In genomic region chr10:69346776-69347175, GRCh38 we compare ENCODE assay signal across 16 cellular contexts.
DNase-seq lines count a peak whose midpoint lies in the region; ATAC-seq and TF ChIP-seq lines count a peak whose summit lies in the region.
"Had no signal": no experiment of that assay in that cellular context is flagged by ENCODE, and none has a peak within 500 bp of the region (broad histone marks: within the 10 kb centered on the region; RNA-seq: fewer than 3 reads in every experiment).

No MANE protein-coding gene starts in this region.

- CTCF ChIA-PET in activated CD4-positive, alpha-beta T cell treated with anti-CD3 and anti-CD28 coated beads, Interleukin-2, amount 10 ng/mL, durations not matched to agents 7 days and 5 days (lab: Charles Lee) = no interaction called here

- TF ChIP-seq CTCF in stomach (IDR thresholded peaks at IDR 0.05) = no peak
- no peak for TF ChIP-seq CTCF in chondrocyte (IDR thresholded peaks at IDR 0.05)

- WGBS in stomach, 5 donors = 69 to 83% (median 79%) methylated on average over 5 of the region's 5 CpGs

- H3K27me3 ChIP-seq in stomach = no peaks in the 10 kb centered on the region
- H3K27me3 ChIP-seq: gastroesophageal sphincter had no signal

- no peak overlapping the region for H3K4me3 Mint-ChIP-seq in activated CD4-positive, alpha-beta T cell treated with anti-CD3 and anti-CD28 coated beads, Interleukin-2, amount 10 ng/mL, durations not matched to agents 7 days and 5 days
- H3K4me3 Mint-ChIP-seq in effector memory CD8-positive, alpha-beta T cell = no peak overlapping the region
- no peak overlapping the region for H3K4me3 Mint-ChIP-seq in chondrocyte (ENCODE audit: unreplicated experiment)
- H3K4me3 Mint-ChIP-seq: activated CD4-positive, alpha-beta T cell treated with anti-CD3 and anti-CD28 coated beads for 36 hours had no signal

- H3K9me3 Mint-ChIP-seq in activated CD4-positive, alpha-beta T cell treated with anti-CD3 and anti-CD28 coated beads, Interleukin-2, amount 10 ng/mL, durations not matched to agents 7 days and 5 days = peaks cover 2% of the 10 kb centered on the region
- H3K9me3 Mint-ChIP-seq in effector memory CD8-positive, alpha-beta T cell = no peaks in the 10 kb centered on the region
- H3K9me3 Mint-ChIP-seq in chondrocyte (ENCODE audit: low read depth) = no peaks in the 10 kb centered on the region

- no peak for DNase-seq in activated CD4-positive, alpha-beta T cell treated with anti-CD3 and anti-CD28 coated beads, Interleukin-2, amount 10 ng/mL, durations not matched to agents 7 days and 5 days
- no peak for DNase-seq in activated CD4-positive, alpha-beta T cell treated with anti-CD3 and anti-CD28 coated beads for 1 hour
- peak; percentile 22 for DNase-seq in MV-4-11 (lab: John Stamatoyannopoulos, UW)
- DNase-seq in effector memory CD8-positive, alpha-beta T cell = no peak
- DNase-seq in stomach = no peak
- no peak for DNase-seq in NCI-H748 (lab: John Stamatoyannopoulos, UW; ENCODE audit: unreplicated experiment)
- DNase-seq in mesenteric fat pad (ENCODE audit: low spot score) = no peak
- no peak for DNase-seq in chondrocyte (ENCODE audit: low spot score)
- DNase-seq: activated CD4-positive, alpha-beta T cell treated with anti-CD3 and anti-CD28 coated beads for 36 hours; activated gamma-delta T cell; mammary epithelial cell; NCI-H1105; NCI-H2081; NCI-H446 treated with DMSO at 0.1 percent for 48 hours had no signal

- no peak for ATAC-seq in effector memory CD8-positive, alpha-beta T cell (replicated peaks)
- ATAC-seq: A549; activated CD4-positive, alpha-beta T cell treated with anti-CD3 and anti-CD28 coated beads for 36 hours; gastroesophageal sphincter had no signal

- H3K36me3 ChIP-seq in stomach = peaks cover 10 to 51% (median 37%) of the 10 kb centered on the region in 4 donors

- peaks cover 85% of the 10 kb centered on the region for H3K4me1 Mint-ChIP-seq in activated CD4-positive, alpha-beta T cell treated with anti-CD3 and anti-CD28 coated beads, Interleukin-2, amount 10 ng/mL, durations not matched to agents 7 days and 5 days
- H3K4me1 Mint-ChIP-seq in effector memory CD8-positive, alpha-beta T cell (ENCODE audit: low read depth in 2 of 2) = peaks cover 48 to 58% of the 10 kb centered on the region in 2 donors
- H3K4me1 Mint-ChIP-seq in chondrocyte (ENCODE audit: low read depth) = peaks cover 41% of the 10 kb centered on the region

- no peak overlapping the region for H3K4me3 ChIP-seq in stomach
- H3K4me3 ChIP-seq: A549, gastroesophageal sphincter had no signal

- H3K27me3 Mint-ChIP-seq in activated CD4-positive, alpha-beta T cell treated with anti-CD3 and anti-CD28 coated beads, Interleukin-2, amount 10 ng/mL, durations not matched to agents 7 days and 5 days = no peaks in the 10 kb centered on the region
- H3K27me3 Mint-ChIP-seq in effector memory CD8-positive, alpha-beta T cell = no peaks in the 10 kb centered on the region
- H3K27me3 Mint-ChIP-seq in chondrocyte (ENCODE audit: low read depth) = no peaks in the 10 kb centered on the region
- H3K27me3 Mint-ChIP-seq: activated CD4-positive, alpha-beta T cell treated with anti-CD3 and anti-CD28 coated beads for 36 hours had no signal

- no peaks in the 10 kb centered on the region for H3K9me3 ChIP-seq in stomach
- H3K9me3 ChIP-seq: A549, gastroesophageal sphincter had no signal

- TF ChIP-seq POLR2A in stomach (IDR thresholded peaks at IDR 0.05) = no peak

- peaks cover 81% of the 10 kb centered on the region for H3K36me3 Mint-ChIP-seq in activated CD4-positive, alpha-beta T cell treated with anti-CD3 and anti-CD28 coated beads, Interleukin-2, amount 10 ng/mL, durations not matched to agents 7 days and 5 days (ENCODE audit: low read depth)
- peaks cover 16% of the 10 kb centered on the region for H3K36me3 Mint-ChIP-seq in effector memory CD8-positive, alpha-beta T cell (ENCODE audit: insufficient read depth)
- H3K36me3 Mint-ChIP-seq in chondrocyte (ENCODE audit: low read depth) = peaks cover 16% of the 10 kb centered on the region

- H3K27ac Mint-ChIP-seq in activated CD4-positive, alpha-beta T cell treated with anti-CD3 and anti-CD28 coated beads, Interleukin-2, amount 10 ng/mL, durations not matched to agents 7 days and 5 days = peak overlapping the region; percentile 92
- H3K27ac Mint-ChIP-seq in effector memory CD8-positive, alpha-beta T cell = peak overlapping the region; percentile 79 to 90
- H3K27ac Mint-ChIP-seq in chondrocyte (ENCODE audit: unreplicated experiment) = no peak overlapping the region

- POLR2A ChIA-PET in activated CD4-positive, alpha-beta T cell treated with anti-CD3 and anti-CD28 coated beads, Interleukin-2, amount 10 ng/mL, durations not matched to agents 7 days and 5 days (lab: Charles Lee) = no interaction called here

- TF ChIP-seq EP300 in stomach (IDR thresholded peaks at IDR 0.05) = no peak

- peaks cover 38 to 87% (median 61%) of the 10 kb centered on the region in 4 donors for H3K4me1 ChIP-seq in stomach

- peak overlapping the region in 3 of 5 donors; percentile 40 to 59 (median 58) for H3K27ac ChIP-seq in stomach
- H3K27ac ChIP-seq: A549 had no signal

- intact Hi-C loops in stomach (cut with DNase I; ENCODE audit: low total_unique reads) = no loop called here
